Comparison of ENCODE assay signal across 5 cellular contexts in the genomic region with DNA sequence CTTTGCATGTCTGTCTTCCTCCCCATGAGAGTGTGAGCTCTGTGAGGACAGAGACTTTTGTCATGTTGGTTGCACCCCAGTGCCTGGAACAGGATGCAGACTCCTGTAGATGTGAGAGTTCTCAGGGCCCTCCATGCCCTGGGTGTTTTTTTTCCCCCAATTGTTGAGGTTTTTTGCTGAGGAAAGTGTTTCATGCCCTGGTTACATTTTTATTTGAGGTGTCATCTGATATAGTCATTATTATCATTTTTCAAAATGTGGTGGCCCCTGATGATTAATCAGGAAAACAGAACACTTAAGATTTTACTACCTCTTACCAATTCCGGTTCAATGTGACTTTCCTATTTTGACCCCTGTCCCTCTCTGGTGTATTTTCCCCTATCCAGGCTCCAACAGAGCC. TPM values are rescaled to one million over a fixed set of nuclear protein-coding genes. Genes with fewer than 3 reads are reported as not detected.
"Had no signal": no experiment of that assay in that cellular context is flagged by ENCODE, and none has a peak within 500 bp of the region (broad histone marks: within the 10 kb centered on the region; RNA-seq: fewer than 3 reads in every experiment).

No MANE protein-coding gene starts in this region.

RNA-seq across cellular contexts. Expression of gene PSG6, which starts 0.8 kb away (rescaled TPM):
- total RNA-seq: H4, H7, HT-29, LHCN-M2 had no signal
- polyA plus RNA-seq: IgD-negative memory B cell had no signal

RNA-seq across cellular contexts. Expression of gene PSG7, which starts 20.1 kb away (rescaled TPM):
- total RNA-seq: H7, HT-29, LHCN-M2 had no signal
- polyA plus RNA-seq: IgD-negative memory B cell had no signal

RNA-seq across cellular contexts. Expression of gene PSG1, which starts 37.4 kb away (rescaled TPM):
- total RNA-seq: H4, H7, HT-29 had no signal
- polyA plus RNA-seq: IgD-negative memory B cell had no signal
